ENCODE assay signal across 27 cellular contexts in the genomic region with DNA sequence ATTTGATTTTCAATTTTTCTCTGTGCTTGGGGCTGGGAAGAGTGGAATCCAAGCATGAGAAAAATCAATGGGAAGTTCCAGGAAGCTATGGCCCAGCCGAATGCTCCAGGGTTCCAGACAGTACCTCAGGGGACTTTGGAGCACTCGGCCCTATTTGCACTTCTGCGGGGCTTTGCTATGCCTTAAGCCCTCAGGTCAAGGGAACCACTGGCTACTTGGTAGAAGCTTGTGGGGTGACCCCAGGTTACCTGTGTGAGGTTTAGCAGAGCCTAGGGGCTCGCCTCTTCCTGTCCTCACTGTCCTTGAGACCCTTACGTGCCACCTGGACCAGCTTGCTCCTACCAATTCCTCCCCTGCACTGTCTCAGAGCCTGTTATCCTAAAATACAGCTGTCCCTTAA.
"Had no signal": no experiment of that assay in that cellular context is flagged by ENCODE, and none has a peak within 500 bp of the region (broad histone marks: within the 10 kb centered on the region; RNA-seq: fewer than 3 reads in every experiment).

No MANE protein-coding gene starts in this region.

- H3K4me3 Mint-ChIP-seq: nephron progenitor cell; stimulated activated naive B cell treated with anti-CD40 and anti-IgM and Interleukin-4, amounts not matched to agents 10 μg/mL and 1 μg/mL and 100 μg/mL, for 72 hours; stimulated activated naive CD8-positive, alpha-beta T cell treated with anti-CD3 and anti-CD28 coated beads, Interleukin-15, Interleukin-2, amounts not matched to agents 100 ng/mL and 50 ng/mL, for 24 hours had no signal

- H3K27me3 ChIP-seq: ovary, upper lobe of left lung, uterus had no signal

- ATAC-seq: heart right ventricle; left ventricle myocardium superior; lower lobe of right lung; naive thymus-derived CD8-positive, alpha-beta T cell; psoas muscle; right cardiac atrium; stimulated activated naive B cell treated with anti-CD40 and anti-IgM and Interleukin-4, amounts not matched to agents 10 μg/mL and 1 μg/mL and 100 μg/mL, for 72 hours had no signal

- H3K9me3 ChIP-seq: esophagus squamous epithelium, heart right ventricle, lower lobe of right lung, ovary, psoas muscle, sigmoid colon, thoracic aorta, tibial nerve, upper lobe of left lung, uterus had no signal

- FAIRE-seq: endometrium, keratinocyte had no signal

- H3K4me1 ChIP-seq: esophagus squamous epithelium, lower lobe of right lung, psoas muscle, sigmoid colon, uterus had no signal

- H3K27me3 Mint-ChIP-seq: naive thymus-derived CD8-positive, alpha-beta T cell; stimulated activated naive CD8-positive, alpha-beta T cell treated with anti-CD3 and anti-CD28 coated beads, Interleukin-15, Interleukin-2, amounts not matched to agents 100 ng/mL and 50 ng/mL, for 24 hours had no signal

- H3K36me3 Mint-ChIP-seq: naive thymus-derived CD8-positive, alpha-beta T cell; stimulated activated naive B cell treated with anti-CD40 and anti-IgM and Interleukin-4, amounts not matched to agents 10 μg/mL and 1 μg/mL and 100 μg/mL, for 72 hours had no signal

- H3K27ac Mint-ChIP-seq: nephron progenitor cell; stimulated activated naive B cell treated with anti-CD40 and anti-IgM and Interleukin-4, amounts not matched to agents 10 μg/mL and 1 μg/mL and 100 μg/mL, for 72 hours; stimulated activated naive CD8-positive, alpha-beta T cell treated with anti-CD3 and anti-CD28 coated beads, Interleukin-15, Interleukin-2, amounts not matched to agents 100 ng/mL and 50 ng/mL, for 24 hours had no signal

- H3K36me3 ChIP-seq: esophagus squamous epithelium, heart right ventricle, lower lobe of right lung, ovary, sigmoid colon, thoracic aorta, tibial nerve, upper lobe of left lung, uterus had no signal

- H3K9me3 Mint-ChIP-seq: naive thymus-derived CD8-positive, alpha-beta T cell; nephron progenitor cell; stimulated activated naive B cell treated with anti-CD40 and anti-IgM and Interleukin-4, amounts not matched to agents 10 μg/mL and 1 μg/mL and 100 μg/mL, for 72 hours; stimulated activated naive CD8-positive, alpha-beta T cell treated with anti-CD3 and anti-CD28 coated beads, Interleukin-15, Interleukin-2, amounts not matched to agents 100 ng/mL and 50 ng/mL, for 24 hours had no signal

- H3K4me3 ChIP-seq: coronary artery, esophagus squamous epithelium, heart right ventricle, lower lobe of right lung, ovary, psoas muscle, sigmoid colon, thoracic aorta, tibial nerve, upper lobe of left lung, uterus had no signal

- DNase-seq: dermis blood vessel endothelial cell; effector memory CD4-positive, alpha-beta T cell; erythroblast; esophagus squamous epithelium; foreskin melanocyte; glutamatergic neuron; heart right ventricle; hippocampal formation; left ventricle myocardium superior; lower lobe of right lung; naive thymus-derived CD8-positive, alpha-beta T cell; nephron progenitor cell; occipital lobe; ovary; psoas muscle; right cardiac atrium; sigmoid colon; stimulated activated CD4-positive, alpha-beta T cell treated with anti-CD3 and anti-CD28 coated beads, Interleukin-4, amount 100 ng/mL, for 4 hours; stimulated activated naive B cell treated with anti-CD40 and anti-IgM and Interleukin-4, amounts not matched to agents 10 μg/mL and 1 μg/mL and 100 μg/mL, for 72 hours; upper lobe of left lung; uterus had no signal

- H3K27ac ChIP-seq: coronary artery, esophagus squamous epithelium, heart right ventricle, lower lobe of right lung, ovary, psoas muscle, sigmoid colon, thoracic aorta, tibial nerve, upper lobe of left lung, uterus had no signal
